In genomic region chr1:12570291-12570690, GRCh38 we compare ENCODE assay signal across 20 cellular contexts. TPM values are rescaled to one million over a fixed set of nuclear protein-coding genes. Genes with fewer than 3 reads are reported as not detected.
DNase-seq lines count a peak whose midpoint lies in the region; ATAC-seq, FAIRE-seq and TF ChIP-seq lines count a peak whose summit lies in the region.
"Had no signal": no experiment of that assay in that cellular context is flagged by ENCODE, and none has a peak within 500 bp of the region (broad histone marks: within the 10 kb centered on the region; RNA-seq: fewer than 3 reads in every experiment).

No MANE protein-coding gene starts in this region.

- no peak overlapping the region for H3K9ac ChIP-seq in K562 (ENCODE audit: insufficient read depth in 1 of 2, low read depth in 2 of 2, low read length in 2 of 2)

- no peak overlapping the region for H3K27ac ChIP-seq in CD4-positive, alpha-beta memory T cell (ENCODE audit: low read depth, low read length)
- H3K27ac ChIP-seq in K562 (ENCODE audit: extremely low read depth, low read depth, low read length), result no peak overlapping the region
- H3K27ac ChIP-seq in esophagus squamous epithelium, result peak overlapping the region in 1 of 4 donors; percentile 1
- H3K27ac ChIP-seq: Peyer's patch had no signal

- H3K4me3 Mint-ChIP-seq in CD4-positive, alpha-beta memory T cell, result no peak overlapping the region
- no peak overlapping the region for H3K4me3 Mint-ChIP-seq in WTC11
- no peak overlapping the region for H3K4me3 Mint-ChIP-seq in stimulated activated naive B cell treated with anti-CD40 and anti-IgM and Interleukin-4, amounts not matched to agents 10 μg/mL and 1 μg/mL and 100 μg/mL, for 72 hours

- H3K4me2 ChIP-seq in K562 (ENCODE audit: insufficient read depth, low read length), result no peak overlapping the region

- peaks cover 0 to 5% (median 0%) of the 10 kb centered on the region in 8 donors for H3K9me3 Mint-ChIP-seq in CD4-positive, alpha-beta memory T cell
- H3K9me3 Mint-ChIP-seq in WTC11, result no peaks in the 10 kb centered on the region
- H3K9me3 Mint-ChIP-seq in stimulated activated naive B cell treated with anti-CD40 and anti-IgM and Interleukin-4, amounts not matched to agents 10 μg/mL and 1 μg/mL and 100 μg/mL, for 72 hours, result peaks cover 0 to 6% of the 10 kb centered on the region in 2 donors

- H3K9me3 ChIP-seq in CD4-positive, alpha-beta memory T cell (ENCODE audit: control insufficient read depth in 1 of 2, low read length in 2 of 2), result no peaks in the 10 kb centered on the region
- H3K9me3 ChIP-seq in K562 (replicated peaks; ENCODE audit: control insufficient read depth, insufficient read depth, low read depth, low read length) (no peaks in the 10 kb centered on the region), esophagus squamous epithelium (no peaks in the 10 kb centered on the region)
- H3K9me3 ChIP-seq: BE2C, Peyer's patch had no signal

- TF ChIP-seq CTCF in WTC11 (IDR thresholded peaks at IDR 0.05), result no peak
- no peak for TF ChIP-seq CTCF in K562 (IDR thresholded peaks at IDR 0.05 in 2 of 3, conservative IDR thresholded peaks at IDR 0.05 in 1 of 3; ENCODE audit: insufficient read depth in 2 of 3, low read depth in 1 of 3, low read length in 3 of 3)
- no peak for TF ChIP-seq CTCF in esophagus squamous epithelium (IDR thresholded peaks at IDR 0.05)

- CTCF ChIA-PET in CD4-positive, alpha-beta memory T cell (lab: Charles Lee; ENCODE audit: partially characterized antibody), result no interaction called here
- CTCF ChIA-PET in WTC11 (lab: Charles Lee), result no interaction called here
- CTCF ChIA-PET in K562 (lab: Yijun Ruan, JAX; ENCODE audit: low intra/inter-chr PET ratio), result no interaction called here

- POLR2A ChIA-PET in CD4-positive, alpha-beta memory T cell (lab: Charles Lee; ENCODE audit: partially characterized antibody), result no interaction called here
- POLR2A ChIA-PET in WTC11 (lab: Charles Lee) (no interaction called here), K562 (lab: Yijun Ruan, JAX) (no interaction called here)

- TF ChIP-seq RAD21 in K562 (CRISPR knock-in tag; conservative IDR thresholded peaks at IDR 0.05 in 1 of 2, IDR thresholded peaks at IDR 0.05 in 1 of 2), result no peak

- no peak for FAIRE-seq in K562 (lab: Jason Lieb, UNC)
- FAIRE-seq: GM12892, H1 had no signal

- no peak for TF ChIP-seq EP300 in K562 (IDR thresholded peaks at IDR 0.05; ENCODE audit: low read length)

- 85% methylated on average over 5 of the region's 5 CpGs for WGBS in K562 (ENCODE audit: insufficient coverage, low coverage, missing lambda C conversion rate)
- 100% methylated on average over 1 to 3 of the region's 5 CpGs for WGBS in esophagus squamous epithelium, 2 donors

- BruUV-seq in K562 (replicated peaks; lab: Mats Ljungman, UMichigan), result no TSS peak

- in situ Hi-C loops in K562 (cut with MboI), result no loop called here

- no peak overlapping the region for H3K4me3 ChIP-seq in CD4-positive, alpha-beta memory T cell (ENCODE audit: low read length in 2 of 2)
- H3K4me3 ChIP-seq in K562, result no peak overlapping the region
- H3K4me3 ChIP-seq in esophagus squamous epithelium, result no peak overlapping the region
- H3K4me3 ChIP-seq: Peyer's patch had no signal

- DNase-seq in CD4-positive, alpha-beta memory T cell, result no peak
- DNase-seq in WTC11 (ENCODE audit: low spot score), result no peak
- no peak for DNase-seq in K562 (ENCODE audit: extremely low read depth in 1 of 4, low spot score in 3 of 4)
- DNase-seq in stimulated activated naive B cell treated with anti-CD40 and anti-IgM and Interleukin-4, amounts not matched to agents 10 μg/mL and 1 μg/mL and 100 μg/mL, for 72 hours, result no peak
- no peak for DNase-seq in DMS53 (lab: John Stamatoyannopoulos, UW)
- DNase-seq in esophagus squamous epithelium (lab: John Stamatoyannopoulos, UW), result no peak
- DNase-seq: BE2C, COR-L47, DND-41, IMR-90, NCI-H1105 treated with DMSO at 0.1 percent for 48 hours, NCI-H2081, NCI-H2171 treated with DMSO at 0.1 percent for 48 hours, NCI-H524 treated with DMSO at 0.1 percent for 48 hours, NCI-H82, Peyer's patch had no signal

- H3K27me3 ChIP-seq in CD4-positive, alpha-beta memory T cell (ENCODE audit: insufficient read depth, low read length), result no peaks in the 10 kb centered on the region
- no peaks in the 10 kb centered on the region for H3K27me3 ChIP-seq in K562 (ENCODE audit: control insufficient read depth in 2 of 2, insufficient read depth in 2 of 2, low read length in 2 of 2)
- H3K27me3 ChIP-seq in esophagus squamous epithelium, result no peaks in the 10 kb centered on the region
- H3K27me3 ChIP-seq: BE2C, Peyer's patch had no signal

- peaks cover 21% of the 10 kb centered on the region for H3K36me3 ChIP-seq in CD4-positive, alpha-beta memory T cell (ENCODE audit: insufficient read depth, low read length)
- H3K36me3 ChIP-seq in K562 (ENCODE audit: control insufficient read depth, insufficient read depth, low read length) (peaks cover 76% of the 10 kb centered on the region), esophagus squamous epithelium (peaks cover 35 to 97% (median 40%) of the 10 kb centered on the region in 3 donors)
- H3K36me3 ChIP-seq: BE2C had no signal

- H3K27ac Mint-ChIP-seq in CD4-positive, alpha-beta memory T cell, result peak overlapping the region in 5 of 7 donors; percentile 16 to 70 (median 64)
- peak overlapping the region; percentile 32; the same call in 1 of the 2 replicates for H3K27ac Mint-ChIP-seq in WTC11
- peak overlapping the region; percentile 51 for H3K27ac Mint-ChIP-seq in stimulated activated naive B cell treated with anti-CD40 and anti-IgM and Interleukin-4, amounts not matched to agents 10 μg/mL and 1 μg/mL and 100 μg/mL, for 72 hours

- H3K36me3 Mint-ChIP-seq in CD4-positive, alpha-beta memory T cell, result peaks cover 16 to 62% of the 10 kb centered on the region in 2 donors
- peaks cover 34% of the 10 kb centered on the region for H3K36me3 Mint-ChIP-seq in WTC11
- peaks cover 68 to 81% of the 10 kb centered on the region in 2 donors for H3K36me3 Mint-ChIP-seq in stimulated activated naive B cell treated with anti-CD40 and anti-IgM and Interleukin-4, amounts not matched to agents 10 μg/mL and 1 μg/mL and 100 μg/mL, for 72 hours

- no peaks in the 10 kb centered on the region for H3K4me1 Mint-ChIP-seq in CD4-positive, alpha-beta memory T cell
- no peaks in the 10 kb centered on the region for H3K4me1 Mint-ChIP-seq in WTC11
- H3K4me1 Mint-ChIP-seq in stimulated activated naive B cell treated with anti-CD40 and anti-IgM and Interleukin-4, amounts not matched to agents 10 μg/mL and 1 μg/mL and 100 μg/mL, for 72 hours, result peaks cover 0 to 5% of the 10 kb centered on the region in 2 donors

- ATAC-seq in WTC11 (no peak), K562 (no peak), GM21619 (IDR thresholded peaks at IDR 0.05; ENCODE audit: unreplicated experiment) (no peak)
- ATAC-seq in stimulated activated naive B cell treated with anti-CD40 and anti-IgM and Interleukin-4, amounts not matched to agents 10 μg/mL and 1 μg/mL and 100 μg/mL, for 72 hours (replicated peaks), result no peak
- ATAC-seq: SK-N-SH treated with all-trans-retinoic acid at 6 μM for 48 hours had no signal

- no peak overlapping the region for H2AFZ ChIP-seq in K562 (ENCODE audit: low read depth, low read length)

- H3K4me1 ChIP-seq in CD4-positive, alpha-beta memory T cell (ENCODE audit: insufficient read depth, low read length), result no peaks in the 10 kb centered on the region
- peaks cover 0 to 3% of the 10 kb centered on the region in 2 experiments; a peak in 3 of 5 replicates for H3K4me1 ChIP-seq in K562 (replicated peaks in 1 of 2; ENCODE audit: control insufficient read depth in 2 of 2, insufficient read depth in 2 of 2, low read length in 2 of 2)
- peaks cover 12 to 37% (median 14%) of the 10 kb centered on the region in 3 donors for H3K4me1 ChIP-seq in esophagus squamous epithelium
- H3K4me1 ChIP-seq: BE2C, Peyer's patch had no signal

- intact Hi-C loops in CD4-positive, alpha-beta memory T cell (cut with micrococcal nuclease), result no loop called here
- intact Hi-C loops in K562 (cut with micrococcal nuclease), result no loop called here
- intact Hi-C loops in esophagus squamous epithelium (cut with DNase I), result no loop called here

- no peaks in the 10 kb centered on the region for H3K79me2 ChIP-seq in K562 (ENCODE audit: control insufficient read depth, insufficient read depth, low read length)

- TF ChIP-seq POLR2A in K562 (conservative IDR thresholded peaks at IDR 0.05) (no peak), esophagus squamous epithelium (IDR thresholded peaks at IDR 0.05) (no peak)

- H3K27me3 Mint-ChIP-seq in CD4-positive, alpha-beta memory T cell, result no peaks in the 10 kb centered on the region
- no peaks in the 10 kb centered on the region for H3K27me3 Mint-ChIP-seq in WTC11 (ENCODE audit: low read depth)
- no peaks in the 10 kb centered on the region for H3K27me3 Mint-ChIP-seq in stimulated activated naive B cell treated with anti-CD40 and anti-IgM and Interleukin-4, amounts not matched to agents 10 μg/mL and 1 μg/mL and 100 μg/mL, for 72 hours

- no peaks in the 10 kb centered on the region for H3K9me1 ChIP-seq in K562 (ENCODE audit: control insufficient read depth, insufficient read depth, low read length)

- H4K20me1 ChIP-seq in K562 (replicated peaks; ENCODE audit: control insufficient read depth, insufficient read depth, low read length), result no peaks in the 10 kb centered on the region

TF ChIP-seq in K562, 482 proteins besides CTCF, POLR2A, EP300 and RAD21 (continues in another document):
- no peak for TF ChIP-seq ZNF124 (CRISPR knock-in tag; IDR thresholded peaks at IDR 0.05)
- no peak for TF ChIP-seq LARP7 (IDR thresholded peaks at IDR 0.05)

RNA-seq across cellular contexts. Expression of gene DHRS3, which starts 47.7 kb away (rescaled TPM):
- 10 to 100 TPM; 87.4 to 91.8 TPM for total RNA-seq in CD4-positive, alpha-beta memory T cell
- polyA plus RNA-seq in CD4-positive, alpha-beta memory T cell, result 10 to 100 TPM; 30.1 to 40.5 TPM
- total RNA-seq in WTC11 (2021) (37.6 to 37.9 TPM (median 37.7 TPM) in 3 replicates), K562 (2014; rRNA removed) (62.3 and 67.3 TPM in 2 replicates), K562 (2014; rRNA removed; fragmentation: Illumina TruSeq; extraction: Trizol) (37.6 and 43.5 TPM in 2 replicates), K562 (2015; rRNA removed; fragmentation: Illumina TruSeq; extraction: Trizol) (58.7 and 60.6 TPM in 2 replicates), K562 (2021) (109 and 116 TPM in 2 replicates), esophagus squamous epithelium (100 to 1,000 TPM in 3 of 4 donors, 10 to 100 TPM in 1; 87.7 to 166 (median 117) TPM)
- total RNA-seq in K562 (2011; cell fraction: chromatin; rRNA removed; ENCODE audit: low replicate concordance), result 74.0 and 164 TPM in 2 replicates
- 181 and 211 TPM in 2 replicates for total RNA-seq in K562 (2011; cell fraction: nucleolus; rRNA removed)
- total RNA-seq in K562 (2011; cell fraction: nucleoplasm; rRNA removed), result 160 and 179 TPM in 2 replicates
- polyA plus RNA-seq in K562 (2011; rRNA removed) (58.7 and 66.5 TPM in 2 replicates), K562 (2014; fragmentation: Illumina TruSeq; extraction: Trizol) (39.4 and 46.3 TPM in 2 replicates), K562 (2014; fragmentation: Nextera tagmentation; extraction: Ambion mirVana) (10 to 100 TPM; 21.0 to 80.0 TPM), K562 (2014; rRNA removed) (57.0 and 59.6 TPM in 2 replicates)
- polyA plus RNA-seq in K562 (2011; cell fraction: cytosol; rRNA removed), result 72.1 and 104 TPM in 2 replicates
- 71.2 and 105 TPM in 2 replicates for polyA plus RNA-seq in K562 (2011; cell fraction: nucleus; rRNA removed)
- 35.6 and 41.5 TPM in 2 replicates for polyA plus RNA-seq in K562 (2012)
- 101 and 181 TPM in 2 replicates for polyA minus RNA-seq in K562 (2011; rRNA and poly(A)+ RNA removed)
- polyA minus RNA-seq in K562 (2011; cell fraction: cytosol; rRNA and poly(A)+ RNA removed), result 117 and 156 TPM in 2 replicates
- polyA minus RNA-seq in K562 (2011; cell fraction: nucleus; rRNA and poly(A)+ RNA removed), result 40.9 and 42.4 TPM in 2 replicates
